In the genomic region with DNA sequence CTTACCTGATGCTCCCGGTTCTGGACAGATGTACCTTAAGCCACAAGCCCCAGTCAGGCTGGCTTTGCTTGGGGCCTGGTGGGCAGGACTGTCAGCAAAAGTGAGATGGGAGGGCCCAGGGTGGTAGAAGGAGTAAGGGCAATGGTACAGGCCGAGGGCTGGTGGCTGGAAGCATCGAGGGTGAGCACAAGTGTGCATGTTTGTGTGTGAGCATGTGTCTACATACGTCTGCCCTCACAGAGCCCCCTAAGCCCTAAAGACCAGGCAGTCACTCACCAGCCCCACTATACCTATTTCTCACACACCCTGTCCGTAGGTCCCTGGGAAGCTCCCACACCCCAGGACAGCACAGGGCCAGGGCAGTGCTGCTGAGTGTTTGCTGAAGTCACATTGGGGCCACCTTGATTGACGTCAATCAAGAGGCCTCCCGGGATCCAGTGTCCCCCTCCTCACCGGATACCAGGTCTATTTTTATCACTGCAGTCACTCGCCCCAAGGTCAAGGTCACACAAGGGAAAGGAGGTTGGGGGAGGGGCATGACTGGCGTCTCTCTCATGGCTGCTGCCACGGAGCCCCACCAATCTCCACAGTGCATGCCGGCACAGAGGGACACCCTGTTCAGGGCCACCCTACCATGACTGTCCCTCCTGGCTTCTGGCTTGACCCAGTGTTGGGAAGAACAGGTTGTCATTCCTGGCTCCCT, we compare ENCODE assay signal across 23 cellular contexts. TPM values are rescaled to one million over a fixed set of nuclear protein-coding genes. Genes with fewer than 3 reads are reported as not detected.
DNase-seq lines count a peak whose midpoint lies in the region; ATAC-seq, FAIRE-seq and TF ChIP-seq lines count a peak whose summit lies in the region.
"Had no signal": no experiment of that assay in that cellular context is flagged by ENCODE, and none has a peak within 500 bp of the region (broad histone marks: within the 10 kb centered on the region; RNA-seq: fewer than 3 reads in every experiment).

No MANE protein-coding gene starts in this region.

- H3K27me3 Mint-ChIP-seq in activated CD4-positive, alpha-beta T cell treated with anti-CD3 and anti-CD28 coated beads for 36 hours = peaks cover 3% of the 10 kb centered on the region
- no peaks in the 10 kb centered on the region for H3K27me3 Mint-ChIP-seq in T-helper 2 cell treated with Interferon-gamma antibody and Interleukin-4, amounts not matched to agents 5 μg/mL and 100 μg/mL, for 36 hours (ENCODE audit: low read depth)
- H3K27me3 Mint-ChIP-seq: activated naive CD8-positive, alpha-beta T cell had no signal

- DNase-seq in activated CD4-positive, alpha-beta T cell treated with anti-CD3 and anti-CD28 coated beads for 36 hours = peak; percentile 3
- DNase-seq in activated CD4-positive, alpha-beta T cell treated with anti-CD3 and anti-CD28 coated beads, Interleukin-2, amount 50 U/mL, for 4 hours = no peak
- DNase-seq in K562 (ENCODE audit: extremely low read depth in 1 of 4, low spot score in 3 of 4) (peak in 2 of 4 experiments; percentile 28 to 46), left lobe of liver (ENCODE audit: low spot score) (peak; percentile 28), spleen (peak; percentile 47), HCEC 1CT (no peak), GM10248 (ENCODE audit: extremely low spot score) (no peak)
- DNase-seq in T-helper 2 cell treated with Interferon-gamma antibody and Interleukin-4, amounts not matched to agents 5 μg/mL and 100 μg/mL, for 36 hours (ENCODE audit: low spot score) = no peak
- DNase-seq: activated CD8-positive, alpha-beta memory T cell treated with anti-CD3 and anti-CD28 coated beads, Interleukin-2, amount 50 U/mL, for 4 hours; GF-D8; MV-4-11; NCI-H2081; NCI-H524 had no signal

- no peak for TF ChIP-seq POLR2A in K562 (conservative IDR thresholded peaks at IDR 0.05)
- TF ChIP-seq POLR2A in spleen (IDR thresholded peaks at IDR 0.05) = no peak

- no TSS peak for BruUV-seq in K562 (replicated peaks; lab: Mats Ljungman, UMichigan)

- TF ChIP-seq CTCF in K562 (IDR thresholded peaks at IDR 0.05 in 2 of 3, conservative IDR thresholded peaks at IDR 0.05 in 1 of 3; ENCODE audit: insufficient read depth in 2 of 3, low read depth in 1 of 3, low read length in 3 of 3) (no peak), spleen (IDR thresholded peaks at IDR 0.05 in 8 of 11, conservative IDR thresholded peaks at IDR 0.05 in 3 of 11) (no peak), GM10248 (IDR thresholded peaks at IDR 0.05; ENCODE audit: control extremely low read depth, extremely low read depth, low read depth, missing control alignments) (no peak)

- WGBS in K562 (ENCODE audit: insufficient coverage, low coverage, missing lambda C conversion rate) = 17% methylated on average over 12 of the region's 12 CpGs
- WGBS in spleen, 5 donors = 70 to 83% (median 74%) methylated on average over 9 to 12 of the region's 12 CpGs

- 0 out of 2 replicates have a peak, but pooled peaks cover 10% of the 10 kb centered on the region for H4K20me1 ChIP-seq in K562 (replicated peaks; ENCODE audit: control insufficient read depth, insufficient read depth, low read length)

- intact Hi-C loops in activated CD4-positive, alpha-beta T cell treated with anti-CD3 and anti-CD28 coated beads for 36 hours (cut with DNase I, micrococcal nuclease) = loop anchor here in 1 of 2 experiments (10.0 kb wide), 1 partner anchor 513 kb away; no protein-coding TSS in a partner anchor
- intact Hi-C loops in K562 (cut with micrococcal nuclease) = loop anchor here (10.0 kb wide), 1 partner anchor 513 kb away; no protein-coding TSS in a partner anchor
- intact Hi-C loops in spleen (cut with DNase I; ENCODE audit: low total_unique reads) = no loop called here

- ATAC-seq in activated CD4-positive, alpha-beta T cell treated with anti-CD3 and anti-CD28 coated beads for 36 hours = no peak
- ATAC-seq in K562 (no peak), left lobe of liver (no peak)

- H3K27ac ChIP-seq in K562 (ENCODE audit: extremely low read depth, low read depth, low read length) (no peak overlapping the region), spleen (no peak overlapping the region)
- H3K27ac ChIP-seq: breast epithelium, C4-2B, dorsolateral prefrontal cortex, esophagus muscularis mucosa, SJSA1 had no signal

- no peak overlapping the region for H3K27ac Mint-ChIP-seq in activated CD4-positive, alpha-beta T cell treated with anti-CD3 and anti-CD28 coated beads for 36 hours
- no peak overlapping the region for H3K27ac Mint-ChIP-seq in T-helper 2 cell treated with Interferon-gamma antibody and Interleukin-4, amounts not matched to agents 5 μg/mL and 100 μg/mL, for 36 hours
- H3K27ac Mint-ChIP-seq: activated naive CD8-positive, alpha-beta T cell had no signal

- H3K27me3 ChIP-seq in K562 (ENCODE audit: control insufficient read depth in 2 of 2, insufficient read depth in 2 of 2, low read length in 2 of 2) (peaks cover 7 to 49% of the 10 kb centered on the region in 2 experiments; a peak in 4 of 5 replicates), spleen (replicated peaks in 1 of 7) (peaks cover 0 to 6% (median 0%) of the 10 kb centered on the region in 7 donors)
- H3K27me3 ChIP-seq: breast epithelium, dorsolateral prefrontal cortex, SJSA1 had no signal

- no peak for TF ChIP-seq EP300 in K562 (IDR thresholded peaks at IDR 0.05; ENCODE audit: low read length)

- H3K36me3 ChIP-seq in K562 (ENCODE audit: control insufficient read depth, insufficient read depth, low read length) (no peaks in the 10 kb centered on the region), spleen (no peaks in the 10 kb centered on the region)
- H3K36me3 ChIP-seq: breast epithelium, SJSA1 had no signal

- in situ Hi-C loops in K562 (cut with MboI) = no loop called here

- no peak overlapping the region; a peak in 1 of 4 replicates for H3K9ac ChIP-seq in K562 (ENCODE audit: insufficient read depth in 1 of 2, low read depth in 2 of 2, low read length in 2 of 2)

- peaks cover 0 to 5% of the 10 kb centered on the region in 2 experiments; a peak in 2 of 5 replicates for H3K4me1 ChIP-seq in K562 (replicated peaks in 1 of 2; ENCODE audit: control insufficient read depth in 2 of 2, insufficient read depth in 2 of 2, low read length in 2 of 2)
- peaks cover 0 to 34% (median 13%) of the 10 kb centered on the region in 6 donors for H3K4me1 ChIP-seq in spleen
- H3K4me1 ChIP-seq: SJSA1 had no signal

- no peak overlapping the region for H3K4me3 Mint-ChIP-seq in activated CD4-positive, alpha-beta T cell treated with anti-CD3 and anti-CD28 coated beads for 36 hours
- no peak overlapping the region for H3K4me3 Mint-ChIP-seq in T-helper 2 cell treated with Interferon-gamma antibody and Interleukin-4, amounts not matched to agents 5 μg/mL and 100 μg/mL, for 36 hours
- H3K4me3 Mint-ChIP-seq: activated naive CD8-positive, alpha-beta T cell had no signal

- no peaks in the 10 kb centered on the region for H3K9me3 Mint-ChIP-seq in activated CD4-positive, alpha-beta T cell treated with anti-CD3 and anti-CD28 coated beads for 36 hours (ENCODE audit: low read depth)
- H3K9me3 Mint-ChIP-seq in T-helper 2 cell treated with Interferon-gamma antibody and Interleukin-4, amounts not matched to agents 5 μg/mL and 100 μg/mL, for 36 hours = no peaks in the 10 kb centered on the region

- no peaks in the 10 kb centered on the region for H3K79me2 ChIP-seq in K562 (ENCODE audit: control insufficient read depth, insufficient read depth, low read length)

- CTCF ChIA-PET in activated CD4-positive, alpha-beta T cell treated with anti-CD3 and anti-CD28 coated beads for 36 hours (lab: Charles Lee) = interaction anchor here (1.2 to 1.6 kb wide), 2 partner anchors 48 to 158 kb away, joined by 3 to 6 read pairs; no protein-coding TSS in a partner anchor
- CTCF ChIA-PET in K562 (lab: Yijun Ruan, JAX; ENCODE audit: low intra/inter-chr PET ratio) (no interaction called here), GM10248 (lab: Yijun Ruan, JAX) (interaction anchor here (1.5 kb wide), 1 partner anchor 14 kb away, joined by 3 read pairs; no protein-coding TSS in a partner anchor)

- H3K4me2 ChIP-seq in K562 (ENCODE audit: insufficient read depth, low read length) = no peak overlapping the region

- H2AFZ ChIP-seq in K562 (ENCODE audit: low read depth, low read length) = no peak overlapping the region

- no peaks in the 10 kb centered on the region for H3K4me1 Mint-ChIP-seq in activated CD4-positive, alpha-beta T cell treated with anti-CD3 and anti-CD28 coated beads for 36 hours
- no peaks in the 10 kb centered on the region for H3K4me1 Mint-ChIP-seq in T-helper 2 cell treated with Interferon-gamma antibody and Interleukin-4, amounts not matched to agents 5 μg/mL and 100 μg/mL, for 36 hours (ENCODE audit: low read depth)

- H3K9me3 ChIP-seq in K562 (replicated peaks; ENCODE audit: control insufficient read depth, insufficient read depth, low read depth, low read length) (no peaks in the 10 kb centered on the region), spleen (no peaks in the 10 kb centered on the region)
- H3K9me3 ChIP-seq: breast epithelium, esophagus muscularis mucosa, SJSA1 had no signal

- H3K4me3 ChIP-seq in K562 = no peak overlapping the region
- H3K4me3 ChIP-seq in spleen = no peak overlapping the region
- H3K4me3 ChIP-seq: breast epithelium, dorsolateral prefrontal cortex, esophagus muscularis mucosa, lung, SJSA1 had no signal

- FAIRE-seq in K562 (lab: Jason Lieb, UNC) = no peak
- FAIRE-seq: A204.1, GM12892 had no signal

- H3K9me1 ChIP-seq in K562 (ENCODE audit: control insufficient read depth, insufficient read depth, low read length) = no peaks in the 10 kb centered on the region

- no peaks in the 10 kb centered on the region for H3K36me3 Mint-ChIP-seq in activated CD4-positive, alpha-beta T cell treated with anti-CD3 and anti-CD28 coated beads for 36 hours (ENCODE audit: low read depth)
- H3K36me3 Mint-ChIP-seq in T-helper 2 cell treated with Interferon-gamma antibody and Interleukin-4, amounts not matched to agents 5 μg/mL and 100 μg/mL, for 36 hours (ENCODE audit: low read depth) = no peaks in the 10 kb centered on the region
- H3K36me3 Mint-ChIP-seq: activated naive CD8-positive, alpha-beta T cell had no signal

- no peak for TF ChIP-seq RAD21 in K562 (CRISPR knock-in tag; conservative IDR thresholded peaks at IDR 0.05 in 1 of 2, IDR thresholded peaks at IDR 0.05 in 1 of 2)

- POLR2A ChIA-PET in activated CD4-positive, alpha-beta T cell treated with anti-CD3 and anti-CD28 coated beads for 36 hours (lab: Charles Lee) = no interaction called here
- POLR2A ChIA-PET in K562 (lab: Yijun Ruan, JAX) (interaction anchor here (0.6 to 1.0 kb wide), 2 partner anchors 14 to 164 kb away, joined by 3 to 5 read pairs; no protein-coding TSS in a partner anchor), GM10248 (lab: Yijun Ruan, JAX) (no interaction called here)

RNA-seq across cellular contexts. Expression of a gene that starts 1.8 kb away (rescaled TPM):
- not detected for total RNA-seq in activated CD4-positive, alpha-beta T cell treated with anti-CD3 and anti-CD28 coated beads for 36 hours
- total RNA-seq in K562 (2011; cell fraction: chromatin; rRNA removed; ENCODE audit: low replicate concordance) = not detected in 2 replicates
- not detected in 2 replicates for total RNA-seq in K562 (2011; cell fraction: nucleolus; rRNA removed)
- not detected in 2 replicates for total RNA-seq in K562 (2011; cell fraction: nucleoplasm; rRNA removed)
- total RNA-seq in K562 (2014; rRNA removed) (0.14 TPM in 1 of 2 replicates, not detected in the other), K562 (2014; rRNA removed; fragmentation: Illumina TruSeq; extraction: Trizol) (not detected in 2 replicates), K562 (2015; rRNA removed; fragmentation: Illumina TruSeq; extraction: Trizol) (not detected in 2 replicates), K562 (2021) (not detected in 2 replicates), left lobe of liver (1.4 TPM), spleen (10 to 100 TPM in 2 of 7 donors, 1 to 10 TPM in 5; 1.9 to 16.2 (median 7.3) TPM)
- polyA plus RNA-seq in K562 (2011; rRNA removed) (not detected in 2 replicates), K562 (2014; fragmentation: Illumina TruSeq; extraction: Trizol) (not detected in 2 replicates), K562 (2014; fragmentation: Nextera tagmentation; extraction: Ambion mirVana) (under 1 TPM in 1 of 2 experiments, not detected in 1; 0.45 TPM), K562 (2014; rRNA removed) (not detected in 2 replicates), spleen (1 to 10 TPM; 2.6 to 6.7 (median 5.3) TPM)
- polyA plus RNA-seq in K562 (2011; cell fraction: cytosol; rRNA removed) = not detected in 2 replicates
- polyA plus RNA-seq in K562 (2011; cell fraction: nucleus; rRNA removed) = not detected in 2 replicates
- not detected in 2 replicates for polyA plus RNA-seq in K562 (2012)
- not detected in 2 replicates for polyA minus RNA-seq in K562 (2011; rRNA and poly(A)+ RNA removed)
- not detected in 2 replicates for polyA minus RNA-seq in K562 (2011; cell fraction: cytosol; rRNA and poly(A)+ RNA removed)
- not detected in 2 replicates for polyA minus RNA-seq in K562 (2011; cell fraction: nucleus; rRNA and poly(A)+ RNA removed)
- total RNA-seq: SJSA1; T-helper 2 cell treated with Interferon-gamma antibody and Interleukin-4, amounts not matched to agents 100 ng/mL and 5 ng/mL, for 36 hours had no signal

RNA-seq across cellular contexts. Expression of a gene that starts 16.1 kb away (rescaled TPM):
- total RNA-seq in activated CD4-positive, alpha-beta T cell treated with anti-CD3 and anti-CD28 coated beads for 36 hours = not detected
- not detected in 2 replicates for total RNA-seq in K562 (2011; cell fraction: chromatin; rRNA removed; ENCODE audit: low replicate concordance)
- not detected in 2 replicates for total RNA-seq in K562 (2011; cell fraction: nucleolus; rRNA removed)
- total RNA-seq in K562 (2011; cell fraction: nucleoplasm; rRNA removed) = not detected in 2 replicates
- not detected in 2 replicates for total RNA-seq in K562 (2014; rRNA removed)
- not detected in 2 replicates for total RNA-seq in K562 (2014; rRNA removed; fragmentation: Illumina TruSeq; extraction: Trizol)
- total RNA-seq in K562 (2015; rRNA removed; fragmentation: Illumina TruSeq; extraction: Trizol) = not detected in 2 replicates
- not detected in 2 replicates for total RNA-seq in K562 (2021)
- not detected in 2 replicates for polyA plus RNA-seq in K562 (2011; rRNA removed)
- not detected in 2 replicates for polyA plus RNA-seq in K562 (2011; cell fraction: cytosol; rRNA removed)
- not detected in 2 replicates for polyA plus RNA-seq in K562 (2011; cell fraction: nucleus; rRNA removed)
- polyA plus RNA-seq in K562 (2012) = not detected in 2 replicates
- not detected in 2 replicates for polyA plus RNA-seq in K562 (2014; fragmentation: Illumina TruSeq; extraction: Trizol)
- polyA plus RNA-seq in K562 (2014; fragmentation: Nextera tagmentation; extraction: Ambion mirVana) = not detected
- not detected in 2 replicates for polyA plus RNA-seq in K562 (2014; rRNA removed)
- not detected in 2 replicates for polyA minus RNA-seq in K562 (2011; rRNA and poly(A)+ RNA removed)
- not detected in 2 replicates for polyA minus RNA-seq in K562 (2011; cell fraction: cytosol; rRNA and poly(A)+ RNA removed)
- polyA minus RNA-seq in K562 (2011; cell fraction: nucleus; rRNA and poly(A)+ RNA removed) = not detected in 2 replicates
- 24.6 TPM for total RNA-seq in left lobe of liver
- 10 to 100 TPM in 6 of 7 donors, 1 to 10 TPM in 1; 5.1 to 38.7 (median 21.9) TPM for total RNA-seq in spleen
- polyA plus RNA-seq in spleen = 100 to 1,000 TPM in 1 of 3 donors, 10 to 100 TPM in 2; 61.8 to 190 (median 67.1) TPM
- total RNA-seq: SJSA1; T-helper 2 cell treated with Interferon-gamma antibody and Interleukin-4, amounts not matched to agents 100 ng/mL and 5 ng/mL, for 36 hours had no signal

Comparison
In these comparisons a context has a peak if more than half of its experiments do, and no peak if none do; other contexts are left out.
1. DNase-seq: peak in activated CD4-positive, alpha-beta T cell treated with anti-CD3 and anti-CD28 coated beads for 36 hours (single experiment), left lobe of liver (single experiment) and spleen (single experiment); none in activated CD4-positive, alpha-beta T cell treated with anti-CD3 and anti-CD28 coated beads, Interleukin-2, amount 50 U/mL, for 4 hours (0 of 2), HCEC 1CT (single experiment), GM10248 (single experiment) and T-helper 2 cell treated with Interferon-gamma antibody and Interleukin-4, amounts not matched to agents 5 μg/mL and 100 μg/mL, for 36 hours (single experiment).
2. RNA of a gene that starts 16.1 kb away (total RNA-seq): 24.6 TPM in left lobe of liver (single experiment) and 5.1 to 38.7 TPM in spleen; not detected in activated CD4-positive, alpha-beta T cell treated with anti-CD3 and anti-CD28 coated beads for 36 hours and not detected in K562; every median in the first group is over 4 times any median in the second.